Comparison of ENCODE assay signal across 16 cellular contexts in the genomic region with DNA sequence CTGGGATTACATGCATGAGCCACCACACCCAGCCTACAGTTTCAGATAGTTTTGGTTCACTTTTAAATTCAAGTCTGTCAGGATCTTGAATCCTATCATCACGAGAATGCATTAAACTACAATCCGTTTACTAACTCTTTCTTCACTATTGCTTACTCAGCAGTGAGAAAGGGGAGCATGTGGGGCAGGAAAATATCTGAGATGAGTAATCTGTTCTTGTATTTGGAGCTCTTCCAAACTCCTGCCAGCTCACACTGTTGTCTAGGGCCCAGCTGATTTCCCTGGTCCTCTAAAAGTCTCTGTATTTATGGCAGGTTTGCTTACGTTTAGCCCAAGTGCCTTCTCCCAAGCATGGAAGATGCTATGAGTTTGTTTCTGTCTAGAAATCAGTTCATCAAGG.
DNase-seq lines count a peak whose midpoint lies in the region; ATAC-seq, FAIRE-seq and TF ChIP-seq lines count a peak whose summit lies in the region.
"Had no signal": no experiment of that assay in that cellular context is flagged by ENCODE, and none has a peak within 500 bp of the region (broad histone marks: within the 10 kb centered on the region; RNA-seq: fewer than 3 reads in every experiment).

No MANE protein-coding gene starts in this region.

- H2BK12ac ChIP-seq in H1 (ENCODE audit: low read depth, low read length), result 0 out of 2 replicates have a peak overlapping the region, but pooled peaks have one; percentile 27

- H3K56ac ChIP-seq in H1 (replicated peaks; ENCODE audit: insufficient read length, low read depth, low read length), result no peak overlapping the region

- H3K9me3 ChIP-seq in H1 (ENCODE audit: insufficient read depth in 2 of 2, low read depth in 1 of 2, low read length in 1 of 2), result peaks cover 7 to 21% of the 10 kb centered on the region in 2 experiments; a peak in 1 of 4 replicates

- H3K4me3 Mint-ChIP-seq in effector memory CD8-positive, alpha-beta T cell, result no peak overlapping the region
- no peak overlapping the region for H3K4me3 Mint-ChIP-seq in activated T-cell treated with anti-CD3 and anti-CD28 coated beads, Interleukin-2, amount 50 U/mL, for 4 hours
- H3K4me3 Mint-ChIP-seq: H9; stimulated activated naive CD8-positive, alpha-beta T cell treated with anti-CD3 and anti-CD28 coated beads, Interleukin-15, Interleukin-2, amounts not matched to agents 100 ng/mL and 50 ng/mL, for 24 hours; T-helper 2 cell treated with Interferon-gamma antibody and Interleukin-4, amounts not matched to agents 5 μg/mL and 100 μg/mL, for 36 hours had no signal

- H3K9ac ChIP-seq in H1 (replicated peaks in 1 of 4; ENCODE audit: extremely low read depth in 1 of 4, low read depth in 3 of 4, low read length in 3 of 4), result no peak overlapping the region

- POLR2A ChIA-PET in H1 (lab: Charles Lee; ENCODE audit: partially characterized antibody), result no interaction called here

- H4K8ac ChIP-seq in H1 (ENCODE audit: extremely low read depth, insufficient read depth, low read length), result no peak overlapping the region

- H3K14ac ChIP-seq in H1 (ENCODE audit: insufficient read length), result no peak overlapping the region

- no peaks in the 10 kb centered on the region for H3K79me1 ChIP-seq in H1 (ENCODE audit: low read depth, low read length)

- H2AFZ ChIP-seq in H1 (ENCODE audit: low read length), result no peak overlapping the region

- FAIRE-seq in H1 (lab: Jason Lieb, UNC), result no peak

- H2BK120ac ChIP-seq in H1 (replicated peaks; ENCODE audit: low read depth, low read length), result no peak overlapping the region

- no peak overlapping the region for H3K18ac ChIP-seq in H1 (ENCODE audit: extremely low read depth, low read length)

- DNase-seq in Daoy (ENCODE audit: low read depth), result peak; percentile 71
- DNase-seq in RKO (ENCODE audit: low spot score), result peak; percentile 86
- DNase-seq in H1 (ENCODE audit: low read depth in 1 of 2, low spot score in 2 of 2), result no peak
- DNase-seq in kidney tubule cell (ENCODE audit: low spot score), result peak; percentile 77
- DNase-seq in T-helper 2 cell, result no peak
- no peak for DNase-seq in effector memory CD8-positive, alpha-beta T cell
- DNase-seq in activated T-cell treated with anti-CD3 and anti-CD28 coated beads, Interleukin-2, amount 50 U/mL, for 4 hours, result no peak
- DNase-seq: activated CD4-positive, alpha-beta T cell treated with anti-CD3 and anti-CD28 coated beads, Interleukin-2, amount 50 U/mL, for 48 hours; activated effector memory CD4-positive, alpha-beta T cell treated with Interleukin-2 at 50 U/mL for 16 hours; C1 segment of cervical spinal cord; caudate nucleus; H9; stimulated activated CD4-positive, alpha-beta T cell treated with anti-CD3 and anti-CD28 coated beads, Interleukin-4, amount 100 ng/mL, for 4 hours had no signal

- no peak overlapping the region for H2BK5ac ChIP-seq in H1 (ENCODE audit: low read depth, low read length)

- TF ChIP-seq RAD21 in H1 (IDR thresholded peaks at IDR 0.05 in 1 of 2, conservative IDR thresholded peaks at IDR 0.05 in 1 of 2; ENCODE audit: low read depth in 2 of 2, low read length in 2 of 2), result no peak

- H3K27ac ChIP-seq in H1 (ENCODE audit: low read depth, low read length), result no peak overlapping the region

- H4K20me1 ChIP-seq in H1 (replicated peaks in 1 of 2; ENCODE audit: control insufficient read depth in 1 of 2, insufficient read depth in 2 of 2, low read length in 2 of 2), result no peaks in the 10 kb centered on the region

- H3K4me2 ChIP-seq in H1 (ENCODE audit: insufficient read depth in 1 of 2, low read depth in 2 of 2, low read length in 2 of 2), result no peak overlapping the region

- H3K9me3 Mint-ChIP-seq in effector memory CD8-positive, alpha-beta T cell, result peaks cover 0 to 20% of the 10 kb centered on the region in 2 donors
- peaks cover 27% of the 10 kb centered on the region for H3K9me3 Mint-ChIP-seq in activated T-cell treated with anti-CD3 and anti-CD28 coated beads, Interleukin-2, amount 50 U/mL, for 4 hours

- no peak overlapping the region for H2BK15ac ChIP-seq in H1 (ENCODE audit: low read length)

- no peaks in the 10 kb centered on the region; a peak in 1 of 7 replicates for H3K27me3 ChIP-seq in H1 (replicated peaks in 1 of 4; ENCODE audit: control insufficient read depth in 3 of 4, extremely low read depth in 1 of 4, insufficient read depth in 3 of 4, low read length in 3 of 4)

- no peaks in the 10 kb centered on the region for H3K36me3 Mint-ChIP-seq in effector memory CD8-positive, alpha-beta T cell (ENCODE audit: insufficient read depth)
- peaks cover 1% of the 10 kb centered on the region for H3K36me3 Mint-ChIP-seq in activated T-cell treated with anti-CD3 and anti-CD28 coated beads, Interleukin-2, amount 50 U/mL, for 4 hours (ENCODE audit: insufficient read depth)

- CTCF ChIA-PET in H1 (lab: Charles Lee; ENCODE audit: partially characterized antibody), result no interaction called here

- no peak for TF ChIP-seq CTCF in H1 (IDR thresholded peaks at IDR 0.05; ENCODE audit: control extremely low read depth in 1 of 3, insufficient read depth in 1 of 3, low read depth in 1 of 3, low read length in 3 of 3)

- peaks cover 13 to 29% of the 10 kb centered on the region in 2 donors for H3K27me3 Mint-ChIP-seq in effector memory CD8-positive, alpha-beta T cell
- peaks cover 9% of the 10 kb centered on the region for H3K27me3 Mint-ChIP-seq in activated T-cell treated with anti-CD3 and anti-CD28 coated beads, Interleukin-2, amount 50 U/mL, for 4 hours (ENCODE audit: low read depth)

- H2AK5ac ChIP-seq in H1 (ENCODE audit: low read depth, low read length), result no peak overlapping the region

- no peak overlapping the region for H3K4ac ChIP-seq in H1 (replicated peaks; ENCODE audit: insufficient read length, low read depth, low read length)

- no peak for ATAC-seq in GM18502 (IDR thresholded peaks at IDR 0.05; ENCODE audit: poor library complexity, unreplicated experiment)
- ATAC-seq in effector memory CD8-positive, alpha-beta T cell (replicated peaks), result no peak
- ATAC-seq in activated T-cell treated with anti-CD3 and anti-CD28 coated beads, Interleukin-2, amount 50 U/mL, for 4 hours, result no peak

- H3K27ac Mint-ChIP-seq in effector memory CD8-positive, alpha-beta T cell, result no peak overlapping the region
- H3K27ac Mint-ChIP-seq: H9; stimulated activated naive CD8-positive, alpha-beta T cell treated with anti-CD3 and anti-CD28 coated beads, Interleukin-15, Interleukin-2, amounts not matched to agents 100 ng/mL and 50 ng/mL, for 24 hours; T-helper 2 cell treated with Interferon-gamma antibody and Interleukin-4, amounts not matched to agents 5 μg/mL and 100 μg/mL, for 36 hours had no signal

- no peaks in the 10 kb centered on the region for H3K4me1 ChIP-seq in H1 (replicated peaks in 1 of 4; ENCODE audit: control insufficient read depth in 3 of 4, insufficient read depth in 4 of 4, low read length in 3 of 4)

- H3K23me2 ChIP-seq in H1 (ENCODE audit: low read depth, low read length), result peaks cover 1% of the 10 kb centered on the region; the same call in 1 of the 2 replicates

- H4K91ac ChIP-seq in H1 (replicated peaks; ENCODE audit: insufficient read length, low read length), result no peak overlapping the region

- H3K79me2 ChIP-seq in H1 (ENCODE audit: control insufficient read depth in 1 of 2, insufficient read depth in 2 of 2, low read length in 2 of 2), result no peaks in the 10 kb centered on the region

- TF ChIP-seq EP300 in H1 (IDR thresholded peaks at IDR 0.05; ENCODE audit: borderline replicate concordance in 1 of 2, low read depth in 2 of 2, low read length in 2 of 2), result no peak

- H2BK20ac ChIP-seq in H1 (ENCODE audit: low read length), result no peak overlapping the region

- 78% methylated on average over 3 of the region's 3 CpGs; no CpG with 5 or more reads in 1 of the 2 experiments for WGBS in H1 (ENCODE audit: extremely low coverage in 1 of 2, insufficient coverage in 1 of 2, insufficient read length in 1 of 2, insufficient replicate concordance in 2 of 2, low coverage in 1 of 2, low lambda C conversion rate in 2 of 2, missing lambda C conversion rate in 1 of 2), 2 experiments

- no peak overlapping the region for H3K23ac ChIP-seq in H1 (ENCODE audit: insufficient read length)

- H3K4me1 Mint-ChIP-seq in effector memory CD8-positive, alpha-beta T cell (ENCODE audit: low read depth in 2 of 2), result no peaks in the 10 kb centered on the region
- H3K4me1 Mint-ChIP-seq in activated T-cell treated with anti-CD3 and anti-CD28 coated beads, Interleukin-2, amount 50 U/mL, for 4 hours (ENCODE audit: low read depth), result no peaks in the 10 kb centered on the region

- no peak for TF ChIP-seq POLR2A in H1 (IDR thresholded peaks at IDR 0.05; ENCODE audit: control extremely low read depth in 1 of 2, low read depth in 2 of 2, low read length in 2 of 2)

- no peak overlapping the region for H3K4me3 ChIP-seq in H1 (ENCODE audit: extremely low read depth in 1 of 4, insufficient read depth in 2 of 4, low read depth in 3 of 4, low read length in 4 of 4)

- H3K36me3 ChIP-seq in H1 (ENCODE audit: control insufficient read depth in 2 of 4, insufficient read depth in 4 of 4, low read length in 3 of 4), result peaks cover 0 to 5% (median 0%) of the 10 kb centered on the region in 4 experiments; a peak in 2 of 8 replicates

- H4K5ac ChIP-seq in H1 (ENCODE audit: insufficient read length, low read depth, low read length), result no peak overlapping the region

TF ChIP-seq in H1, 55 proteins besides CTCF, POLR2A, EP300 and RAD21 (continues in another document):
- TF ChIP-seq SP2 (IDR thresholded peaks at IDR 0.05; ENCODE audit: low read length) (no peak), TBP (IDR thresholded peaks at IDR 0.05; ENCODE audit: low read depth, low read length) (no peak), TCF12 (IDR thresholded peaks at IDR 0.05; ENCODE audit: low read depth, low read length) (no peak), HDAC6 (IDR thresholded peaks at IDR 0.05; ENCODE audit: low read depth, low read length) (no peak), SP1 (IDR thresholded peaks at IDR 0.05; ENCODE audit: low read depth, low read length) (no peak), GTF2F1 (IDR thresholded peaks at IDR 0.05; ENCODE audit: borderline replicate concordance, low read depth, low read length) (no peak), POU5F1 (IDR thresholded peaks at IDR 0.05; ENCODE audit: low read depth, low read length) (no peak), CBX5 (IDR thresholded peaks at IDR 0.05; ENCODE audit: low read depth, low read length) (no peak), SP4 (IDR thresholded peaks at IDR 0.05; ENCODE audit: low read length) (no peak), SRF (IDR thresholded peaks at IDR 0.05; ENCODE audit: low read depth, low read length) (no peak), JUN (IDR thresholded peaks at IDR 0.05; ENCODE audit: low read depth, low read length) (no peak)
- TF ChIP-seq, protein P1, sequence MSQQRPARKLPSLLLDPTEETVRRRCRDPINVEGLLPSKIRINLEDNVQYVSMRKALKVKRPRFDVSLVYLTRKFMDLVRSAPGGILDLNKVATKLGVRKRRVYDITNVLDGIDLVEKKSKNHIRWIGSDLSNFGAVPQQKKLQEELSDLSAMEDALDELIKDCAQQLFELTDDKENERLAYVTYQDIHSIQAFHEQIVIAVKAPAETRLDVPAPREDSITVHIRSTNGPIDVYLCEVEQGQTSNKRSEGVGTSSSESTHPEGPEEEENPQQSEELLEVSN (IDR thresholded peaks at IDR 0.05), result no peak

Comparison
In these comparisons a context has a peak if more than half of its experiments do, and no peak if none do; other contexts are left out.
1. DNase-seq: peak in Daoy (single experiment), RKO (single experiment) and kidney tubule cell (single experiment); none in H1 (0 of 2), T-helper 2 cell (0 of 5), effector memory CD8-positive, alpha-beta T cell (0 of 3) and activated T-cell treated with anti-CD3 and anti-CD28 coated beads, Interleukin-2, amount 50 U/mL, for 4 hours (single experiment).